Comparison of ENCODE assay signal across 18 cellular contexts in genomic region chr19:36221474-36221873, GRCh38. TPM values are rescaled to one million over a fixed set of nuclear protein-coding genes. Genes with fewer than 3 reads are reported as not detected.
DNase-seq lines count a peak whose midpoint lies in the region; ATAC-seq, FAIRE-seq and TF ChIP-seq lines count a peak whose summit lies in the region.
"Had no signal": no experiment of that assay in that cellular context is flagged by ENCODE, and none has a peak within 500 bp of the region (broad histone marks: within the 10 kb centered on the region; RNA-seq: fewer than 3 reads in every experiment).

No MANE protein-coding gene starts in this region.

- POLR2A ChIA-PET in CD8-positive, alpha-beta T cell (lab: Charles Lee): no interaction called here

- no peak for DNase-seq in CD8-positive, alpha-beta T cell
- DNase-seq in HFFc6: no peak
- DNase-seq in effector memory CD8-positive, alpha-beta T cell: no peak
- DNase-seq in neural progenitor cell (ENCODE audit: low spot score): no peak
- no peak for DNase-seq in GM12892 (ENCODE audit: insufficient read length)
- DNase-seq in GOT3 (lab: John Stamatoyannopoulos, UW): no peak
- DNase-seq: ACHN; AML-193; NCI-H1417; NCI-H1930; NCI-H2171 treated with DMSO at 0.1 percent for 48 hours; NCI-H446 treated with DMSO at 0.1 percent for 48 hours; NK-92 treated with Interleukin-12 subunit alpha and Interleukin-12 subunit beta, amount 100 ng/mL, for 24 hours; SHP77 had no signal

- peaks cover 63% of the 10 kb centered on the region for H3K4me1 Mint-ChIP-seq in CD8-positive, alpha-beta T cell (ENCODE audit: low read depth)
- H3K4me1 Mint-ChIP-seq in HFFc6 (ENCODE audit: low read depth) (peaks cover 56% of the 10 kb centered on the region), neural progenitor cell (peaks cover 1% of the 10 kb centered on the region)
- H3K4me1 Mint-ChIP-seq in effector memory CD8-positive, alpha-beta T cell (ENCODE audit: low read depth in 2 of 2): peaks cover 26 to 56% of the 10 kb centered on the region in 2 donors

- H3K27me3 ChIP-seq in CD8-positive, alpha-beta T cell (ENCODE audit: insufficient read depth, low read length): no peaks in the 10 kb centered on the region
- H3K27me3 ChIP-seq in neural progenitor cell: no peaks in the 10 kb centered on the region

- FAIRE-seq in GM12892 (lab: Jason Lieb, UNC): no peak

- TF ChIP-seq CTCF in CD8-positive, alpha-beta T cell (IDR thresholded peaks at IDR 0.05): no peak
- TF ChIP-seq CTCF in HFFc6 (IDR thresholded peaks at IDR 0.05) (no peak), neural progenitor cell (IDR thresholded peaks at IDR 0.05) (no peak)

- peaks cover 13% of the 10 kb centered on the region for H3K4me1 ChIP-seq in CD8-positive, alpha-beta T cell (ENCODE audit: insufficient read depth, low read length)
- no peaks in the 10 kb centered on the region for H3K4me1 ChIP-seq in neural progenitor cell

- H3K9me3 ChIP-seq in CD8-positive, alpha-beta T cell (ENCODE audit: low read length): no peaks in the 10 kb centered on the region
- no peaks in the 10 kb centered on the region for H3K9me3 ChIP-seq in neural progenitor cell (ENCODE audit: low read depth)
- H3K9me3 ChIP-seq: HAP-1 had no signal

- peaks cover 18% of the 10 kb centered on the region for H3K36me3 ChIP-seq in CD8-positive, alpha-beta T cell (ENCODE audit: insufficient read depth, low read length)
- H3K36me3 ChIP-seq in neural progenitor cell: peaks cover 25% of the 10 kb centered on the region

- intact Hi-C loops in CD8-positive, alpha-beta T cell (cut with DNase I, micrococcal nuclease): no loop called here

- CTCF ChIA-PET in CD8-positive, alpha-beta T cell (lab: Charles Lee): no interaction called here

- no peak overlapping the region for H2AFZ ChIP-seq in neural progenitor cell (replicated peaks)

- ATAC-seq in CD8-positive, alpha-beta T cell: no peak
- no peak for ATAC-seq in effector memory CD8-positive, alpha-beta T cell (replicated peaks)
- no peak for ATAC-seq in HG03439 (IDR thresholded peaks at IDR 0.05; ENCODE audit: unreplicated experiment)

- peaks cover 62% of the 10 kb centered on the region for H3K36me3 Mint-ChIP-seq in CD8-positive, alpha-beta T cell
- H3K36me3 Mint-ChIP-seq in HFFc6 (ENCODE audit: low read depth): peaks cover 45% of the 10 kb centered on the region
- peaks cover 78% of the 10 kb centered on the region for H3K36me3 Mint-ChIP-seq in effector memory CD8-positive, alpha-beta T cell (ENCODE audit: insufficient read depth)
- peaks cover 69% of the 10 kb centered on the region for H3K36me3 Mint-ChIP-seq in neural progenitor cell

- peaks cover 100% of the 10 kb centered on the region for H3K79me2 ChIP-seq in neural progenitor cell (ENCODE audit: low read depth)

- H3K4me3 Mint-ChIP-seq in CD8-positive, alpha-beta T cell: no peak overlapping the region
- peak overlapping the region; percentile 36; the same call in 1 of the 2 replicates for H3K4me3 Mint-ChIP-seq in HFFc6
- no peak overlapping the region for H3K4me3 Mint-ChIP-seq in effector memory CD8-positive, alpha-beta T cell
- peak overlapping the region; percentile 57 for H3K4me3 Mint-ChIP-seq in neural progenitor cell
- H3K4me3 Mint-ChIP-seq: CD14-positive monocyte had no signal

- peaks cover 11% of the 10 kb centered on the region for H3F3A ChIP-seq in neural progenitor cell (ENCODE audit: low read depth)

- no peak overlapping the region for H3K4me3 ChIP-seq in CD8-positive, alpha-beta T cell (ENCODE audit: low read depth, low read length)
- no peak overlapping the region for H3K4me3 ChIP-seq in neural progenitor cell
- H3K4me3 ChIP-seq: HAP-1 had no signal

- H3K27ac ChIP-seq in CD8-positive, alpha-beta T cell (ENCODE audit: low read depth, low read length): no peak overlapping the region
- peak overlapping the region; percentile 13 for H3K27ac ChIP-seq in neural progenitor cell

- peaks cover 77% of the 10 kb centered on the region for H4K20me1 ChIP-seq in neural progenitor cell (ENCODE audit: low read depth)

- no peak overlapping the region for H3K9ac ChIP-seq in neural progenitor cell

- no peak for TF ChIP-seq POLR2A in GM12892 (IDR thresholded peaks at IDR 0.05; ENCODE audit: low read depth, low read length)

- H3K9me3 Mint-ChIP-seq in CD8-positive, alpha-beta T cell: peaks cover 2% of the 10 kb centered on the region
- peaks cover 4% of the 10 kb centered on the region; the same call in 1 of the 2 replicates for H3K9me3 Mint-ChIP-seq in HFFc6
- no peaks in the 10 kb centered on the region for H3K9me3 Mint-ChIP-seq in effector memory CD8-positive, alpha-beta T cell
- peaks cover 66% of the 10 kb centered on the region for H3K9me3 Mint-ChIP-seq in neural progenitor cell
- H3K9me3 Mint-ChIP-seq: IgD-negative memory B cell had no signal

- H3K27ac Mint-ChIP-seq in CD8-positive, alpha-beta T cell: peak overlapping the region; percentile 80
- H3K27ac Mint-ChIP-seq in HFFc6: no peak overlapping the region
- H3K27ac Mint-ChIP-seq in effector memory CD8-positive, alpha-beta T cell: peak overlapping the region; percentile 0 to 58
- H3K27ac Mint-ChIP-seq in neural progenitor cell: no peak overlapping the region
- H3K27ac Mint-ChIP-seq: CD14-positive monocyte had no signal

- no peaks in the 10 kb centered on the region for H3K27me3 Mint-ChIP-seq in CD8-positive, alpha-beta T cell (ENCODE audit: low read depth)
- H3K27me3 Mint-ChIP-seq in HFFc6 (ENCODE audit: insufficient read depth) (no peaks in the 10 kb centered on the region), neural progenitor cell (ENCODE audit: insufficient read depth, low read depth) (peaks cover 6% of the 10 kb centered on the region)
- no peaks in the 10 kb centered on the region for H3K27me3 Mint-ChIP-seq in effector memory CD8-positive, alpha-beta T cell
- H3K27me3 Mint-ChIP-seq: IgD-negative memory B cell had no signal

- H3K4me2 ChIP-seq in neural progenitor cell: no peak overlapping the region

RNA-seq across cellular contexts. Expression of gene ZNF146, which starts 6.6 kb away (rescaled TPM):
- total RNA-seq in CD8-positive, alpha-beta T cell: 10 to 100 TPM; 16.8 to 18.9 TPM
- 10 to 100 TPM; 49.7 to 58.2 (median 56.6) TPM for total RNA-seq in HFFc6 (2021; fragmentation: NEBNext Ultra II Directional; extraction: Animal tissue kit (Norgen Biotek cat#: 25700))
- 167 and 282 TPM in 2 replicates for total RNA-seq in neural progenitor cell (ENCODE audit: low replicate concordance)
- 62.5 TPM for polyA plus RNA-seq in GM12892 (2012; ENCODE audit: missing spikeins)

RNA-seq across cellular contexts. Expression of gene ZNF565, which starts 7.0 kb away (rescaled TPM):
- total RNA-seq in CD8-positive, alpha-beta T cell: 10 to 100 TPM in 1 of 2 experiments, 1 to 10 TPM in 1; 9.4 to 10.8 TPM
- 1 to 10 TPM; 2.7 to 3.7 (median 3.1) TPM for total RNA-seq in HFFc6 (2021; fragmentation: NEBNext Ultra II Directional; extraction: Animal tissue kit (Norgen Biotek cat#: 25700))
- total RNA-seq in neural progenitor cell (ENCODE audit: low replicate concordance): 3.1 and 6.2 TPM in 2 replicates
- polyA plus RNA-seq in GM12892 (2012; ENCODE audit: missing spikeins): 1.6 TPM

Comparison
In these comparisons a context has a peak if more than half of its experiments do, and no peak if none do; other contexts are left out.
1. H3K27ac Mint-ChIP-seq: peak in CD8-positive, alpha-beta T cell (single experiment) and effector memory CD8-positive, alpha-beta T cell (2 of 2); none in HFFc6 (single experiment) and neural progenitor cell (single experiment).
2. H3K4me3 Mint-ChIP-seq: peak in HFFc6 (single experiment) and neural progenitor cell (single experiment); none in CD8-positive, alpha-beta T cell (single experiment) and effector memory CD8-positive, alpha-beta T cell (0 of 2).